Comparison of ENCODE assay signal across 31 cellular contexts in genomic region chr7:35261041-35261440, GRCh38. TPM values are rescaled to one million over a fixed set of nuclear protein-coding genes. Genes with fewer than 3 reads are reported as not detected.
DNase-seq lines count a peak whose midpoint lies in the region; ATAC-seq, FAIRE-seq and TF ChIP-seq lines count a peak whose summit lies in the region.
"Had no signal": no experiment of that assay in that cellular context is flagged by ENCODE, and none has a peak within 500 bp of the region (broad histone marks: within the 10 kb centered on the region; RNA-seq: fewer than 3 reads in every experiment).

No MANE protein-coding gene starts in this region.

- H3K4me3 ChIP-seq in H7 (ENCODE audit: insufficient read depth, low read depth, low read length) (peak overlapping the region; percentile 46), astrocyte (ENCODE audit: insufficient read depth, low read depth, low read length) (no peak overlapping the region), iPS-15b (ENCODE audit: low read depth, low read length) (peak overlapping the region; percentile 66)
- H3K4me3 ChIP-seq: BLaER1 treated with 17β-estradiol and CSF1 and Interleukin-3, amounts not matched to agents 10 nM and 100 nM; esophagus muscularis mucosa had no signal

- H3K9me3 ChIP-seq in astrocyte (ENCODE audit: insufficient read depth, low read depth, low read length) (no peaks in the 10 kb centered on the region), iPS-15b (ENCODE audit: control insufficient read depth, insufficient read depth, low read length) (no peaks in the 10 kb centered on the region)
- H3K9me3 ChIP-seq: Caco-2, esophagus muscularis mucosa had no signal

- H3K9ac ChIP-seq in astrocyte (ENCODE audit: low read length) (no peak overlapping the region), iPS-15b (ENCODE audit: low read depth, low read length) (no peak overlapping the region)
- H3K9ac ChIP-seq: BLaER1 treated with 17β-estradiol and CSF1 and Interleukin-3, amounts not matched to agents 10 nM and 100 nM had no signal

- H3K4me3 Mint-ChIP-seq in astrocyte (ENCODE audit: unreplicated experiment) (no peak overlapping the region), neural crest cell (peak overlapping the region; percentile 44)
- H3K4me3 Mint-ChIP-seq: activated CD8-positive, alpha-beta T cell treated with anti-CD3 and anti-CD28 coated beads, Interleukin-2, amount 10 ng/mL, durations not matched to agents 7 days and 5 days; activated naive CD8-positive, alpha-beta T cell treated with anti-CD3 and anti-CD28 coated beads for 36 hours; memory B cell had no signal

- no peak for FAIRE-seq in astrocyte (lab: Jason Lieb, UNC)
- FAIRE-seq: GM19239 had no signal

- H3K4me1 Mint-ChIP-seq in astrocyte (ENCODE audit: low read depth, unreplicated experiment) (no peaks in the 10 kb centered on the region), neural crest cell (peaks cover 22% of the 10 kb centered on the region)
- H3K4me1 Mint-ChIP-seq: memory B cell had no signal

- H3K4me2 ChIP-seq in astrocyte (ENCODE audit: low read length) = no peak overlapping the region
- H3K4me2 ChIP-seq: BLaER1 treated with 17β-estradiol and CSF1 and Interleukin-3, amounts not matched to agents 10 nM and 100 nM had no signal

- H2AFZ ChIP-seq in astrocyte (ENCODE audit: low read depth, low read length) = peak overlapping the region; percentile 18

- no peaks in the 10 kb centered on the region for H4K20me1 ChIP-seq in astrocyte (ENCODE audit: insufficient read depth, low read length)
- H4K20me1 ChIP-seq: BLaER1 treated with 17β-estradiol and CSF1 and Interleukin-3, amounts not matched to agents 10 nM and 100 nM had no signal

- no peaks in the 10 kb centered on the region for H3K36me3 Mint-ChIP-seq in astrocyte (ENCODE audit: low read depth, unreplicated experiment)
- H3K36me3 Mint-ChIP-seq in neural crest cell (ENCODE audit: low read depth) = no peaks in the 10 kb centered on the region

- H3K27me3 ChIP-seq in H7 (ENCODE audit: control insufficient read depth, insufficient read depth, low read length) (peaks cover 79% of the 10 kb centered on the region), astrocyte (ENCODE audit: insufficient read depth, low read length) (peaks cover 93% of the 10 kb centered on the region), iPS-15b (ENCODE audit: control insufficient read depth, insufficient read depth, low read length) (peaks cover 92% of the 10 kb centered on the region)

- H3K79me2 ChIP-seq in astrocyte (ENCODE audit: insufficient read depth, low read length) = no peaks in the 10 kb centered on the region

- H3K36me3 ChIP-seq in H7 (replicated peaks; ENCODE audit: control insufficient read depth, insufficient read depth, low read length) (no peaks in the 10 kb centered on the region), astrocyte (ENCODE audit: insufficient read depth, low read length) (no peaks in the 10 kb centered on the region), iPS-15b (ENCODE audit: control insufficient read depth, insufficient read depth, low read length) (no peaks in the 10 kb centered on the region)
- H3K36me3 ChIP-seq: BLaER1 treated with 17β-estradiol and CSF1 and Interleukin-3, amounts not matched to agents 10 nM and 100 nM; cardiac muscle cell; esophagus muscularis mucosa had no signal

- no peak for ATAC-seq in HG03108 (IDR thresholded peaks at IDR 0.05; ENCODE audit: unreplicated experiment)
- ATAC-seq in GM19397 (IDR thresholded peaks at IDR 0.05; ENCODE audit: unreplicated experiment) = no peak
- ATAC-seq: activated CD8-positive, alpha-beta T cell treated with anti-CD3 and anti-CD28 coated beads, Interleukin-2, amount 10 ng/mL, durations not matched to agents 7 days and 5 days; SK-N-SH treated with all-trans-retinoic acid at 6 μM for 48 hours had no signal

- TF ChIP-seq CTCF in astrocyte (IDR thresholded peaks at IDR 0.05; ENCODE audit: insufficient read depth, low read depth, low read length) (no peak), neural crest cell (conservative IDR thresholded peaks at IDR 0.05) (no peak)

- peak; percentile 69 for DNase-seq in H7
- DNase-seq in astrocyte (ENCODE audit: low read depth) = no peak
- DNase-seq in neural crest cell (ENCODE audit: low read depth, low spot score) = no peak
- no peak for DNase-seq in stimulated activated naive CD4-positive, alpha-beta T cell treated with Interleukin-2 at 50 U/mL for 16 hours (lab: John Stamatoyannopoulos, UW)
- DNase-seq in stimulated activated CD4-positive, alpha-beta T cell treated with anti-CD3 and anti-CD28 coated beads, Interleukin-12 subunit alpha, Interleukin-12 subunit beta, amount 100 ng/mL, for 4 hours = no peak
- DNase-seq: activated CD8-positive, alpha-beta T cell treated with anti-CD3 and anti-CD28 coated beads, Interleukin-2, amount 10 ng/mL, durations not matched to agents 7 days and 5 days; activated naive CD8-positive, alpha-beta T cell treated with anti-CD3 and anti-CD28 coated beads for 36 hours; Caco-2; DMS79 treated with DMSO at 0.1 percent for 48 hours; foreskin keratinocyte; hippocampal formation; Kasumi-1; NCI-H1694; NCI-H446 treated with DMSO at 0.1 percent for 48 hours; OCI-M1; stimulated activated CD4-positive, alpha-beta T cell treated with anti-CD3 and anti-CD28 coated beads, Interleukin-1b, Interleukin-23, amount 100 ng/mL, for 48 hours; stimulated activated CD8-positive, alpha-beta memory T cell treated with anti-CD3 and anti-CD28 coated beads, Interleukin-4, amount 100 ng/mL, for 48 hours; T-helper 2 cell had no signal

- H3K27ac Mint-ChIP-seq in astrocyte (ENCODE audit: unreplicated experiment) (peak overlapping the region; percentile 18), neural crest cell (ENCODE audit: unreplicated experiment) (no peak overlapping the region)
- H3K27ac Mint-ChIP-seq: activated CD8-positive, alpha-beta T cell treated with anti-CD3 and anti-CD28 coated beads, Interleukin-2, amount 10 ng/mL, durations not matched to agents 7 days and 5 days; activated naive CD8-positive, alpha-beta T cell treated with anti-CD3 and anti-CD28 coated beads for 36 hours; memory B cell had no signal

- peaks cover 21% of the 10 kb centered on the region for H3K9me3 Mint-ChIP-seq in astrocyte (ENCODE audit: unreplicated experiment)
- H3K9me3 Mint-ChIP-seq in neural crest cell = no peaks in the 10 kb centered on the region
- H3K9me3 Mint-ChIP-seq: memory B cell had no signal

- H3K4me1 ChIP-seq in astrocyte (ENCODE audit: insufficient read depth, low read length) (no peaks in the 10 kb centered on the region), iPS-15b (ENCODE audit: control insufficient read depth, insufficient read depth, low read length) (peaks cover 27% of the 10 kb centered on the region)
- H3K4me1 ChIP-seq: Caco-2, foreskin keratinocyte had no signal

- peaks cover 83% of the 10 kb centered on the region for H3K27me3 Mint-ChIP-seq in astrocyte (ENCODE audit: low read depth, unreplicated experiment)
- H3K27me3 Mint-ChIP-seq in neural crest cell (ENCODE audit: low read depth) = peaks cover 100% of the 10 kb centered on the region

- no peak overlapping the region for H3K27ac ChIP-seq in astrocyte (ENCODE audit: low read depth, low read length)
- H3K27ac ChIP-seq: BLaER1 treated with 17β-estradiol and CSF1 and Interleukin-3, amounts not matched to agents 10 nM and 100 nM; esophagus muscularis mucosa; foreskin keratinocyte had no signal

RNA-seq across cellular contexts. Expression of gene TBX20, which starts 7.1 kb away (rescaled TPM):
- 0.30 and 0.69 TPM in 2 replicates for total RNA-seq in H7 (2014; rRNA removed; shearing (Covaris generic))
- total RNA-seq in astrocyte (1.1 and 1.3 TPM in 2 replicates), neural crest cell (4.6 and 5.5 TPM in 2 replicates)
- total RNA-seq: activated CD8-positive, alpha-beta T cell treated with anti-CD3 and anti-CD28 coated beads, Interleukin-2, amount 10 ng/mL, durations not matched to agents 7 days and 5 days; aorta; foreskin keratinocyte; myocyte; omental fat pad; ureter had no signal
